In the genomic region with DNA sequence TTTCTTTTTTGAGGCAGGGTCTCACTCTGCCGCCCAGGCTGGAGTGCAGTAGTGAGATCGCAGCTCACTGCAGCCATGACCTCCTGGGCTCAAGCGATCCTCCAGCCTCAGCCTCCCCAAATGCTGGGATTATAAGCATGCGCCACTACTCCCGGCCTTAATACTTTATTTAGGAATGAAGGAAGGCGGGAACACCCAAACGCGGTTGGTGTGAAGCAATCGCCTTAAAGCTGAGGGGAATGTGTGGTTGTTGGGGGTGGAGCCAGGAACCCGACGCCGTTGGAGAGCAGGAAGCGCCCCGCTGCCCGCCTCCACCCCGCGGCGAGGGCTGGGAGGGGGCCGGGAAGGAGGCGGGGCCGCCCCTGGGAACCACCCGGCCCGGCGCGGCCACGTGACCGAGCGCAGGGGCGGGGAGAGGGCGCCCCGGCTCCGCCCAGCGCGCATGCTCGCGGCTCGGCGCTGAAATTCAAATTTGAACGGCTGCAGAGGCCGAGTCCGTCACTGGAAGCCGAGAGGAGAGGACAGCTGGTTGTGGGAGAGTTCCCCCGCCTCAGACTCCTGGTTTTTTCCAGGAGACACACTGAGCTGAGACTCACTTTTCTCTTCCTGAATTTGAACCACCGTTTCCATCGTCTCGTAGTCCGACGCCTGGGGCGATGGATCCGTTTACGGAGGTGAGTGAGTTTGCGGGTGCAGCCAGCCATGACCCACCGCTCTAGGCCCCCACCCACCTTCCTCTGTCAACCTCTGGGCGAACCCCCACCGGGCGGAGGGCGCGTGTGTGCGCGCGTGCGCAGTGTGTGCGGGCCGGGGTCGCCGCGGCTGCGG, we compare ENCODE assay signal across 1 cellular context.
TF ChIP-seq lines count a peak whose summit lies in the region.

A gene with protein sequence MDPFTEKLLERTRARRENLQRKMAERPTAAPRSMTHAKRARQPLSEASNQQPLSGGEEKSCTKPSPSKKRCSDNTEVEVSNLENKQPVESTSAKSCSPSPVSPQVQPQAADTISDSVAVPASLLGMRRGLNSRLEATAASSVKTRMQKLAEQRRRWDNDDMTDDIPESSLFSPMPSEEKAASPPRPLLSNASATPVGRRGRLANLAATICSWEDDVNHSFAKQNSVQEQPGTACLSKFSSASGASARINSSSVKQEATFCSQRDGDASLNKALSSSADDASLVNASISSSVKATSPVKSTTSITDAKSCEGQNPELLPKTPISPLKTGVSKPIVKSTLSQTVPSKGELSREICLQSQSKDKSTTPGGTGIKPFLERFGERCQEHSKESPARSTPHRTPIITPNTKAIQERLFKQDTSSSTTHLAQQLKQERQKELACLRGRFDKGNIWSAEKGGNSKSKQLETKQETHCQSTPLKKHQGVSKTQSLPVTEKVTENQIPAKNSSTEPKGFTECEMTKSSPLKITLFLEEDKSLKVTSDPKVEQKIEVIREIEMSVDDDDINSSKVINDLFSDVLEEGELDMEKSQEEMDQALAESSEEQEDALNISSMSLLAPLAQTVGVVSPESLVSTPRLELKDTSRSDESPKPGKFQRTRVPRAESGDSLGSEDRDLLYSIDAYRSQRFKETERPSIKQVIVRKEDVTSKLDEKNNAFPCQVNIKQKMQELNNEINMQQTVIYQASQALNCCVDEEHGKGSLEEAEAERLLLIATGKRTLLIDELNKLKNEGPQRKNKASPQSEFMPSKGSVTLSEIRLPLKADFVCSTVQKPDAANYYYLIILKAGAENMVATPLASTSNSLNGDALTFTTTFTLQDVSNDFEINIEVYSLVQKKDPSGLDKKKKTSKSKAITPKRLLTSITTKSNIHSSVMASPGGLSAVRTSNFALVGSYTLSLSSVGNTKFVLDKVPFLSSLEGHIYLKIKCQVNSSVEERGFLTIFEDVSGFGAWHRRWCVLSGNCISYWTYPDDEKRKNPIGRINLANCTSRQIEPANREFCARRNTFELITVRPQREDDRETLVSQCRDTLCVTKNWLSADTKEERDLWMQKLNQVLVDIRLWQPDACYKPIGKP (plus strand): TSS at position 492 of the 828 bp plus-strand sequence. CDS start 165 bp downstream, at position 657.

TF ChIP-seq in K562, 482 proteins besides CTCF, POLR2A, EP300 and RAD21 (continued from another document and continues in another):
- TF ChIP-seq, protein P1, sequence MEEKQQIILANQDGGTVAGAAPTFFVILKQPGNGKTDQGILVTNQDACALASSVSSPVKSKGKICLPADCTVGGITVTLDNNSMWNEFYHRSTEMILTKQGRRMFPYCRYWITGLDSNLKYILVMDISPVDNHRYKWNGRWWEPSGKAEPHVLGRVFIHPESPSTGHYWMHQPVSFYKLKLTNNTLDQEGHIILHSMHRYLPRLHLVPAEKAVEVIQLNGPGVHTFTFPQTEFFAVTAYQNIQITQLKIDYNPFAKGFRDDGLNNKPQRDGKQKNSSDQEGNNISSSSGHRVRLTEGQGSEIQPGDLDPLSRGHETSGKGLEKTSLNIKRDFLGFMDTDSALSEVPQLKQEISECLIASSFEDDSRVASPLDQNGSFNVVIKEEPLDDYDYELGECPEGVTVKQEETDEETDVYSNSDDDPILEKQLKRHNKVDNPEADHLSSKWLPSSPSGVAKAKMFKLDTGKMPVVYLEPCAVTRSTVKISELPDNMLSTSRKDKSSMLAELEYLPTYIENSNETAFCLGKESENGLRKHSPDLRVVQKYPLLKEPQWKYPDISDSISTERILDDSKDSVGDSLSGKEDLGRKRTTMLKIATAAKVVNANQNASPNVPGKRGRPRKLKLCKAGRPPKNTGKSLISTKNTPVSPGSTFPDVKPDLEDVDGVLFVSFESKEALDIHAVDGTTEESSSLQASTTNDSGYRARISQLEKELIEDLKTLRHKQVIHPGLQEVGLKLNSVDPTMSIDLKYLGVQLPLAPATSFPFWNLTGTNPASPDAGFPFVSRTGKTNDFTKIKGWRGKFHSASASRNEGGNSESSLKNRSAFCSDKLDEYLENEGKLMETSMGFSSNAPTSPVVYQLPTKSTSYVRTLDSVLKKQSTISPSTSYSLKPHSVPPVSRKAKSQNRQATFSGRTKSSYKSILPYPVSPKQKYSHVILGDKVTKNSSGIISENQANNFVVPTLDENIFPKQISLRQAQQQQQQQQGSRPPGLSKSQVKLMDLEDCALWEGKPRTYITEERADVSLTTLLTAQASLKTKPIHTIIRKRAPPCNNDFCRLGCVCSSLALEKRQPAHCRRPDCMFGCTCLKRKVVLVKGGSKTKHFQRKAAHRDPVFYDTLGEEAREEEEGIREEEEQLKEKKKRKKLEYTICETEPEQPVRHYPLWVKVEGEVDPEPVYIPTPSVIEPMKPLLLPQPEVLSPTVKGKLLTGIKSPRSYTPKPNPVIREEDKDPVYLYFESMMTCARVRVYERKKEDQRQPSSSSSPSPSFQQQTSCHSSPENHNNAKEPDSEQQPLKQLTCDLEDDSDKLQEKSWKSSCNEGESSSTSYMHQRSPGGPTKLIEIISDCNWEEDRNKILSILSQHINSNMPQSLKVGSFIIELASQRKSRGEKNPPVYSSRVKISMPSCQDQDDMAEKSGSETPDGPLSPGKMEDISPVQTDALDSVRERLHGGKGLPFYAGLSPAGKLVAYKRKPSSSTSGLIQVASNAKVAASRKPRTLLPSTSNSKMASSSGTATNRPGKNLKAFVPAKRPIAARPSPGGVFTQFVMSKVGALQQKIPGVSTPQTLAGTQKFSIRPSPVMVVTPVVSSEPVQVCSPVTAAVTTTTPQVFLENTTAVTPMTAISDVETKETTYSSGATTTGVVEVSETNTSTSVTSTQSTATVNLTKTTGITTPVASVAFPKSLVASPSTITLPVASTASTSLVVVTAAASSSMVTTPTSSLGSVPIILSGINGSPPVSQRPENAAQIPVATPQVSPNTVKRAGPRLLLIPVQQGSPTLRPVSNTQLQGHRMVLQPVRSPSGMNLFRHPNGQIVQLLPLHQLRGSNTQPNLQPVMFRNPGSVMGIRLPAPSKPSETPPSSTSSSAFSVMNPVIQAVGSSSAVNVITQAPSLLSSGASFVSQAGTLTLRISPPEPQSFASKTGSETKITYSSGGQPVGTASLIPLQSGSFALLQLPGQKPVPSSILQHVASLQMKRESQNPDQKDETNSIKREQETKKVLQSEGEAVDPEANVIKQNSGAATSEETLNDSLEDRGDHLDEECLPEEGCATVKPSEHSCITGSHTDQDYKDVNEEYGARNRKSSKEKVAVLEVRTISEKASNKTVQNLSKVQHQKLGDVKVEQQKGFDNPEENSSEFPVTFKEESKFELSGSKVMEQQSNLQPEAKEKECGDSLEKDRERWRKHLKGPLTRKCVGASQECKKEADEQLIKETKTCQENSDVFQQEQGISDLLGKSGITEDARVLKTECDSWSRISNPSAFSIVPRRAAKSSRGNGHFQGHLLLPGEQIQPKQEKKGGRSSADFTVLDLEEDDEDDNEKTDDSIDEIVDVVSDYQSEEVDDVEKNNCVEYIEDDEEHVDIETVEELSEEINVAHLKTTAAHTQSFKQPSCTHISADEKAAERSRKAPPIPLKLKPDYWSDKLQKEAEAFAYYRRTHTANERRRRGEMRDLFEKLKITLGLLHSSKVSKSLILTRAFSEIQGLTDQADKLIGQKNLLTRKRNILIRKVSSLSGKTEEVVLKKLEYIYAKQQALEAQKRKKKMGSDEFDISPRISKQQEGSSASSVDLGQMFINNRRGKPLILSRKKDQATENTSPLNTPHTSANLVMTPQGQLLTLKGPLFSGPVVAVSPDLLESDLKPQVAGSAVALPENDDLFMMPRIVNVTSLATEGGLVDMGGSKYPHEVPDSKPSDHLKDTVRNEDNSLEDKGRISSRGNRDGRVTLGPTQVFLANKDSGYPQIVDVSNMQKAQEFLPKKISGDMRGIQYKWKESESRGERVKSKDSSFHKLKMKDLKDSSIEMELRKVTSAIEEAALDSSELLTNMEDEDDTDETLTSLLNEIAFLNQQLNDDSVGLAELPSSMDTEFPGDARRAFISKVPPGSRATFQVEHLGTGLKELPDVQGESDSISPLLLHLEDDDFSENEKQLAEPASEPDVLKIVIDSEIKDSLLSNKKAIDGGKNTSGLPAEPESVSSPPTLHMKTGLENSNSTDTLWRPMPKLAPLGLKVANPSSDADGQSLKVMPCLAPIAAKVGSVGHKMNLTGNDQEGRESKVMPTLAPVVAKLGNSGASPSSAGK (IDR thresholded peaks at IDR 0.05), result peak; percentile 93
- TF ChIP-seq BRD9 (IDR thresholded peaks at IDR 0.05; ENCODE audit: low read depth, partially characterized antibody) (no peak), GABPA (tag; conservative IDR thresholded peaks at IDR 0.05; ENCODE audit: low read depth) (peak; percentile 66), TRIM24 (IDR thresholded peaks at IDR 0.05) (peak; percentile 81), NUFIP1 (IDR thresholded peaks at IDR 0.05; ENCODE audit: partially characterized antibody) (no peak), MAFG (tag; conservative IDR thresholded peaks at IDR 0.05) (no peak), KLF1 (tag; IDR thresholded peaks at IDR 0.05) (no peak), CEBPG (CRISPR knock-in tag; IDR thresholded peaks at IDR 0.05) (peak; percentile 92), CEBPG (tag; conservative IDR thresholded peaks at IDR 0.05 in 1 of 2, IDR thresholded peaks at IDR 0.05 in 1 of 2) (peak; percentile 97 to 98), MEF2A (IDR thresholded peaks at IDR 0.05; ENCODE audit: control insufficient read depth, low read depth, low read length) (0 out of 2 replicates have a peak, but pooled peaks have one; percentile 9), HDAC2 (IDR thresholded peaks at IDR 0.05) (peak; percentile 27; the same call in 1 of the 2 replicates), RUNX1 (IDR thresholded peaks at IDR 0.05; ENCODE audit: low read depth) (no peak), ELF4 (CRISPR knock-in tag; IDR thresholded peaks at IDR 0.05) (peak; percentile 80), HMG20B (CRISPR knock-in tag; IDR thresholded peaks at IDR 0.05) (no peak), ZNF584 (CRISPR knock-in tag; IDR thresholded peaks at IDR 0.05; ENCODE audit: low read depth) (no peak)
- TF ChIP-seq, protein P2, sequence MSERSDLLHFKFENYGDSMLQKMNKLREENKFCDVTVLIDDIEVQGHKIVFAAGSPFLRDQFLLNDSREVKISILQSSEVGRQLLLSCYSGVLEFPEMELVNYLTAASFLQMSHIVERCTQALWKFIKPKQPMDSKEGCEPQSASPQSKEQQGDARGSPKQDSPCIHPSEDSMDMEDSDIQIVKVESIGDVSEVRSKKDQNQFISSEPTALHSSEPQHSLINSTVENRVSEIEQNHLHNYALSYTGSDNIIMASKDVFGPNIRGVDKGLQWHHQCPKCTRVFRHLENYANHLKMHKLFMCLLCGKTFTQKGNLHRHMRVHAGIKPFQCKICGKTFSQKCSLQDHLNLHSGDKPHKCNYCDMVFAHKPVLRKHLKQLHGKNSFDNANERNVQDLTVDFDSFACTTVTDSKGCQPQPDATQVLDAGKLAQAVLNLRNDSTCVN (CRISPR knock-in tag; IDR thresholded peaks at IDR 0.05), result no peak
- TF ChIP-seq, protein P3, sequence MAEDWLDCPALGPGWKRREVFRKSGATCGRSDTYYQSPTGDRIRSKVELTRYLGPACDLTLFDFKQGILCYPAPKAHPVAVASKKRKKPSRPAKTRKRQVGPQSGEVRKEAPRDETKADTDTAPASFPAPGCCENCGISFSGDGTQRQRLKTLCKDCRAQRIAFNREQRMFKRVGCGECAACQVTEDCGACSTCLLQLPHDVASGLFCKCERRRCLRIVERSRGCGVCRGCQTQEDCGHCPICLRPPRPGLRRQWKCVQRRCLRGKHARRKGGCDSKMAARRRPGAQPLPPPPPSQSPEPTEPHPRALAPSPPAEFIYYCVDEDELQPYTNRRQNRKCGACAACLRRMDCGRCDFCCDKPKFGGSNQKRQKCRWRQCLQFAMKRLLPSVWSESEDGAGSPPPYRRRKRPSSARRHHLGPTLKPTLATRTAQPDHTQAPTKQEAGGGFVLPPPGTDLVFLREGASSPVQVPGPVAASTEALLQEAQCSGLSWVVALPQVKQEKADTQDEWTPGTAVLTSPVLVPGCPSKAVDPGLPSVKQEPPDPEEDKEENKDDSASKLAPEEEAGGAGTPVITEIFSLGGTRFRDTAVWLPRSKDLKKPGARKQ (CRISPR knock-in tag; IDR thresholded peaks at IDR 0.05), result no peak
- TF ChIP-seq, protein P4, sequence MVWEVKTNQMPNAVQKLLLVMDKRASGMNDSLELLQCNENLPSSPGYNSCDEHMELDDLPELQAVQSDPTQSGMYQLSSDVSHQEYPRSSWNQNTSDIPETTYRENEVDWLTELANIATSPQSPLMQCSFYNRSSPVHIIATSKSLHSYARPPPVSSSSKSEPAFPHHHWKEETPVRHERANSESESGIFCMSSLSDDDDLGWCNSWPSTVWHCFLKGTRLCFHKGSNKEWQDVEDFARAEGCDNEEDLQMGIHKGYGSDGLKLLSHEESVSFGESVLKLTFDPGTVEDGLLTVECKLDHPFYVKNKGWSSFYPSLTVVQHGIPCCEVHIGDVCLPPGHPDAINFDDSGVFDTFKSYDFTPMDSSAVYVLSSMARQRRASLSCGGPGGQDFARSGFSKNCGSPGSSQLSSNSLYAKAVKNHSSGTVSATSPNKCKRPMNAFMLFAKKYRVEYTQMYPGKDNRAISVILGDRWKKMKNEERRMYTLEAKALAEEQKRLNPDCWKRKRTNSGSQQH (CRISPR knock-in tag; IDR thresholded peaks at IDR 0.05), result no peak
- TF ChIP-seq, protein P5, sequence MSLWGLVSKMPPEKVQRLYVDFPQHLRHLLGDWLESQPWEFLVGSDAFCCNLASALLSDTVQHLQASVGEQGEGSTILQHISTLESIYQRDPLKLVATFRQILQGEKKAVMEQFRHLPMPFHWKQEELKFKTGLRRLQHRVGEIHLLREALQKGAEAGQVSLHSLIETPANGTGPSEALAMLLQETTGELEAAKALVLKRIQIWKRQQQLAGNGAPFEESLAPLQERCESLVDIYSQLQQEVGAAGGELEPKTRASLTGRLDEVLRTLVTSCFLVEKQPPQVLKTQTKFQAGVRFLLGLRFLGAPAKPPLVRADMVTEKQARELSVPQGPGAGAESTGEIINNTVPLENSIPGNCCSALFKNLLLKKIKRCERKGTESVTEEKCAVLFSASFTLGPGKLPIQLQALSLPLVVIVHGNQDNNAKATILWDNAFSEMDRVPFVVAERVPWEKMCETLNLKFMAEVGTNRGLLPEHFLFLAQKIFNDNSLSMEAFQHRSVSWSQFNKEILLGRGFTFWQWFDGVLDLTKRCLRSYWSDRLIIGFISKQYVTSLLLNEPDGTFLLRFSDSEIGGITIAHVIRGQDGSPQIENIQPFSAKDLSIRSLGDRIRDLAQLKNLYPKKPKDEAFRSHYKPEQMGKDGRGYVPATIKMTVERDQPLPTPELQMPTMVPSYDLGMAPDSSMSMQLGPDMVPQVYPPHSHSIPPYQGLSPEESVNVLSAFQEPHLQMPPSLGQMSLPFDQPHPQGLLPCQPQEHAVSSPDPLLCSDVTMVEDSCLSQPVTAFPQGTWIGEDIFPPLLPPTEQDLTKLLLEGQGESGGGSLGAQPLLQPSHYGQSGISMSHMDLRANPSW (CRISPR knock-in tag; IDR thresholded peaks at IDR 0.05), result no peak
- TF ChIP-seq, protein P6, sequence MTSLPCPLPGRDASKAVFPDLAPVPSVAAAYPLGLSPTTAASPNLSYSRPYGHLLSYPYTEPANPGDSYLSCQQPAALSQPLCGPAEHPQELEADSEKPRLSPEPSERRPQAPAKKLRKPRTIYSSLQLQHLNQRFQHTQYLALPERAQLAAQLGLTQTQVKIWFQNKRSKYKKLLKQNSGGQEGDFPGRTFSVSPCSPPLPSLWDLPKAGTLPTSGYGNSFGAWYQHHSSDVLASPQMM (CRISPR knock-in tag; IDR thresholded peaks at IDR 0.05), result no peak
- TF ChIP-seq, protein P7, sequence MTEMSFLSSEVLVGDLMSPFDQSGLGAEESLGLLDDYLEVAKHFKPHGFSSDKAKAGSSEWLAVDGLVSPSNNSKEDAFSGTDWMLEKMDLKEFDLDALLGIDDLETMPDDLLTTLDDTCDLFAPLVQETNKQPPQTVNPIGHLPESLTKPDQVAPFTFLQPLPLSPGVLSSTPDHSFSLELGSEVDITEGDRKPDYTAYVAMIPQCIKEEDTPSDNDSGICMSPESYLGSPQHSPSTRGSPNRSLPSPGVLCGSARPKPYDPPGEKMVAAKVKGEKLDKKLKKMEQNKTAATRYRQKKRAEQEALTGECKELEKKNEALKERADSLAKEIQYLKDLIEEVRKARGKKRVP (CRISPR knock-in tag; IDR thresholded peaks at IDR 0.05), result peak; percentile 19; the same call in 1 of the 2 replicates
